1 cellular context compared by ENCODE assay signal in genomic region chr10:74051729-74052342, GRCh38.
TF ChIP-seq lines count a peak whose summit lies in the region.

No MANE protein-coding gene starts in this region.

TF ChIP-seq in GM12878, 131 proteins besides CTCF, POLR2A, EP300 and RAD21 (continued from another document):
- TF ChIP-seq NKRF (conservative IDR thresholded peaks at IDR 0.05) (no peak), MTA3 (IDR thresholded peaks at IDR 0.05; ENCODE audit: borderline replicate concordance, low read length) (no peak), IRF3 (IDR thresholded peaks at IDR 0.05) (no peak), ASH2L (IDR thresholded peaks at IDR 0.05; ENCODE audit: borderline replicate concordance, low read depth) (no peak)
TF ChIP-seq in GM12878: peak in this region for 0.
